1 cellular context compared by ENCODE assay signal in the genomic region with DNA sequence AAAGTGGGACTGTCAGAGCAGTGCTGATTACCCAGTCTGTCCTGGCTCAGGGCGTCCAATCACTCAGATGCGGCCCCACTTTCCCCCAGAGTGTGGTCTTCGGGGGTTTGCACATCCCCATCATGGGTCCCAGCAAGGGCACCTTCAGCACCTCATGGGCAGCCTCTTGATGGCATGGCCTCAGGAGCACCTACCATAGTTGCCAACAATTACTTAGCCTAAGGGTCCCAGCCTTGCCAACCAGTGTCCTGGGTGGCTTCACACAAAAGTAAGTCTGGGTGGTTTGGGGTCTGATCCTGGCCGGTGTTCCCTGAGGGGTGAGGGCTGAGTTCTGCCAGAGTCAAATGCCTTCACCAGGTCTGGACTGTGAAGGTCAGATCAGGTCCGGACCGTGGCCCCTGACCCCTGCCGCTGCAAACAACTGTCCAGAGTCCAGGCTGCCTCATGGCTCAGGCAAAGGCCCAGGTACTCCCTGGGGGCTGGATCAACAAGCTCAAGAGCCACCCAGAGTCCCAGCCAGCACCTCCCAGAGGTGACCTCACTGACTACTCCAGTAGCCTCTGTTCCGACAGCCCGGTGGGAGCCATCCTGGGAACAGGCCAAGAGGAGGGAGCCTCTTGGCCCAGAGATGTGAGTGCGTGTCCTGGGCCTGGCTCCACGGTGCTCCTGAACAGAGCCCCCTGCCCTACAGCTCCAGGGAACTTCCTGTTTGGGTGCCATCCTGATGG.
TF ChIP-seq lines count a peak whose summit lies in the region.

No MANE protein-coding gene starts in this region.

TF ChIP-seq in HepG2, 621 proteins besides CTCF, POLR2A, EP300 and RAD21 (continued from another document and continues in another):
- TF ChIP-seq TIGD3 (CRISPR knock-in tag; IDR thresholded peaks at IDR 0.05; ENCODE audit: borderline replicate concordance): no peak
- no peak for TF ChIP-seq ZNF589 (CRISPR knock-in tag; conservative IDR thresholded peaks at IDR 0.05)
- no peak for TF ChIP-seq RARG (CRISPR knock-in tag; IDR thresholded peaks at IDR 0.05; ENCODE audit: low read depth)
- TF ChIP-seq ELF4 (CRISPR knock-in tag; IDR thresholded peaks at IDR 0.05; ENCODE audit: borderline replicate concordance): no peak
- TF ChIP-seq TGIF2 (CRISPR knock-in tag; IDR thresholded peaks at IDR 0.05): no peak
- TF ChIP-seq ZNF615 (CRISPR knock-in tag; IDR thresholded peaks at IDR 0.05; ENCODE audit: borderline replicate concordance): no peak
- TF ChIP-seq, protein P1, sequence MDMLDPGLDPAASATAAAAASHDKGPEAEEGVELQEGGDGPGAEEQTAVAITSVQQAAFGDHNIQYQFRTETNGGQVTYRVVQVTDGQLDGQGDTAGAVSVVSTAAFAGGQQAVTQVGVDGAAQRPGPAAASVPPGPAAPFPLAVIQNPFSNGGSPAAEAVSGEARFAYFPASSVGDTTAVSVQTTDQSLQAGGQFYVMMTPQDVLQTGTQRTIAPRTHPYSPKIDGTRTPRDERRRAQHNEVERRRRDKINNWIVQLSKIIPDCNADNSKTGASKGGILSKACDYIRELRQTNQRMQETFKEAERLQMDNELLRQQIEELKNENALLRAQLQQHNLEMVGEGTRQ (IDR thresholded peaks at IDR 0.05; ENCODE audit: low read depth, low read length): no peak
- TF ChIP-seq, protein P1 (CRISPR knock-in tag; IDR thresholded peaks at IDR 0.05; ENCODE audit: borderline replicate concordance): no peak
- TF ChIP-seq YEATS2 (CRISPR knock-in tag; IDR thresholded peaks at IDR 0.05; ENCODE audit: borderline replicate concordance): no peak
- TF ChIP-seq ZNF232 (CRISPR knock-in tag; IDR thresholded peaks at IDR 0.05; ENCODE audit: borderline replicate concordance): peak; percentile 78
- TF ChIP-seq RBM39 (IDR thresholded peaks at IDR 0.05; ENCODE audit: low read depth, low read length, poor library complexity, severe bottlenecking): no peak
- TF ChIP-seq FOXA3 (CRISPR knock-in tag; IDR thresholded peaks at IDR 0.05): peak; percentile 76
- TF ChIP-seq ESRRA (CRISPR knock-in tag; IDR thresholded peaks at IDR 0.05; ENCODE audit: low read depth): peak; percentile 100
- no peak for TF ChIP-seq ZNF160 (CRISPR knock-in tag; IDR thresholded peaks at IDR 0.05)
- no peak for TF ChIP-seq YY1 (IDR thresholded peaks at IDR 0.05; ENCODE audit: insufficient read depth, insufficient replicate concordance, low read depth, low read length)
- TF ChIP-seq TBP (CRISPR knock-in tag; IDR thresholded peaks at IDR 0.05): no peak
- TF ChIP-seq, protein P2, sequence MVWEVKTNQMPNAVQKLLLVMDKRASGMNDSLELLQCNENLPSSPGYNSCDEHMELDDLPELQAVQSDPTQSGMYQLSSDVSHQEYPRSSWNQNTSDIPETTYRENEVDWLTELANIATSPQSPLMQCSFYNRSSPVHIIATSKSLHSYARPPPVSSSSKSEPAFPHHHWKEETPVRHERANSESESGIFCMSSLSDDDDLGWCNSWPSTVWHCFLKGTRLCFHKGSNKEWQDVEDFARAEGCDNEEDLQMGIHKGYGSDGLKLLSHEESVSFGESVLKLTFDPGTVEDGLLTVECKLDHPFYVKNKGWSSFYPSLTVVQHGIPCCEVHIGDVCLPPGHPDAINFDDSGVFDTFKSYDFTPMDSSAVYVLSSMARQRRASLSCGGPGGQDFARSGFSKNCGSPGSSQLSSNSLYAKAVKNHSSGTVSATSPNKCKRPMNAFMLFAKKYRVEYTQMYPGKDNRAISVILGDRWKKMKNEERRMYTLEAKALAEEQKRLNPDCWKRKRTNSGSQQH (CRISPR knock-in tag; IDR thresholded peaks at IDR 0.05; ENCODE audit: low read depth): no peak; the same call in 1 of the 2 replicates
- no peak for TF ChIP-seq ATF4 (CRISPR knock-in tag; IDR thresholded peaks at IDR 0.05)
- TF ChIP-seq RCOR2 (CRISPR knock-in tag; IDR thresholded peaks at IDR 0.05): 0 out of 2 replicates have a peak, but pooled peaks have one; percentile 28
- no peak for TF ChIP-seq ZNF562 (CRISPR knock-in tag; IDR thresholded peaks at IDR 0.05; ENCODE audit: borderline replicate concordance)
- TF ChIP-seq ZNF660 (CRISPR knock-in tag; IDR thresholded peaks at IDR 0.05; ENCODE audit: borderline replicate concordance, low read depth): no peak
- peak; percentile 68; the same call in 1 of the 2 replicates for TF ChIP-seq PITX1 (CRISPR knock-in tag; IDR thresholded peaks at IDR 0.05)
- no peak for TF ChIP-seq ONECUT2 (CRISPR knock-in tag; IDR thresholded peaks at IDR 0.05)
- TF ChIP-seq ZNF547 (CRISPR knock-in tag; IDR thresholded peaks at IDR 0.05): peak; percentile 23; the same call in 1 of the 2 replicates
- TF ChIP-seq ISX (CRISPR knock-in tag; conservative IDR thresholded peaks at IDR 0.05): no peak
- no peak for TF ChIP-seq ZNF230 (CRISPR knock-in tag; IDR thresholded peaks at IDR 0.05)
- no peak for TF ChIP-seq MATR3 (CRISPR knock-in tag; IDR thresholded peaks at IDR 0.05)
- no peak for TF ChIP-seq MIXL1 (CRISPR knock-in tag; IDR thresholded peaks at IDR 0.05)
- no peak for TF ChIP-seq CENPX (CRISPR knock-in tag; IDR thresholded peaks at IDR 0.05)
- TF ChIP-seq ZNF530 (CRISPR knock-in tag; IDR thresholded peaks at IDR 0.05; ENCODE audit: low read depth): no peak
- TF ChIP-seq, protein P3, sequence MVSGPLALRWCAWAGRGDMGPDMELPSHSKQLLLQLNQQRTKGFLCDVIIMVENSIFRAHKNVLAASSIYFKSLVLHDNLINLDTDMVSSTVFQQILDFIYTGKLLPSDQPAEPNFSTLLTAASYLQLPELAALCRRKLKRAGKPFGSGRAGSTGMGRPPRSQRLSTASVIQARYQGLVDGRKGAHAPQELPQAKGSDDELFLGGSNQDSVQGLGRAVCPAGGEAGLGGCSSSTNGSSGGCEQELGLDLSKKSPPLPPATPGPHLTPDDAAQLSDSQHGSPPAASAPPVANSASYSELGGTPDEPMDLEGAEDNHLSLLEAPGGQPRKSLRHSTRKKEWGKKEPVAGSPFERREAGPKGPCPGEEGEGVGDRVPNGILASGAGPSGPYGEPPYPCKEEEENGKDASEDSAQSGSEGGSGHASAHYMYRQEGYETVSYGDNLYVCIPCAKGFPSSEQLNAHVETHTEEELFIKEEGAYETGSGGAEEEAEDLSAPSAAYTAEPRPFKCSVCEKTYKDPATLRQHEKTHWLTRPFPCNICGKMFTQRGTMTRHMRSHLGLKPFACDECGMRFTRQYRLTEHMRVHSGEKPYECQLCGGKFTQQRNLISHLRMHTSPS (CRISPR knock-in tag; IDR thresholded peaks at IDR 0.05; ENCODE audit: low read depth): peak; percentile 58; the same call in 1 of the 2 replicates
- TF ChIP-seq ZNF276 (CRISPR knock-in tag; IDR thresholded peaks at IDR 0.05; ENCODE audit: low read depth): no peak; the same call in 1 of the 2 replicates
- TF ChIP-seq ZSCAN31 (CRISPR knock-in tag; IDR thresholded peaks at IDR 0.05; ENCODE audit: low read depth): no peak; the same call in 1 of the 2 replicates
- TF ChIP-seq ZC3H4 (CRISPR knock-in tag; IDR thresholded peaks at IDR 0.05; ENCODE audit: borderline replicate concordance): no peak
- TF ChIP-seq, protein P4, sequence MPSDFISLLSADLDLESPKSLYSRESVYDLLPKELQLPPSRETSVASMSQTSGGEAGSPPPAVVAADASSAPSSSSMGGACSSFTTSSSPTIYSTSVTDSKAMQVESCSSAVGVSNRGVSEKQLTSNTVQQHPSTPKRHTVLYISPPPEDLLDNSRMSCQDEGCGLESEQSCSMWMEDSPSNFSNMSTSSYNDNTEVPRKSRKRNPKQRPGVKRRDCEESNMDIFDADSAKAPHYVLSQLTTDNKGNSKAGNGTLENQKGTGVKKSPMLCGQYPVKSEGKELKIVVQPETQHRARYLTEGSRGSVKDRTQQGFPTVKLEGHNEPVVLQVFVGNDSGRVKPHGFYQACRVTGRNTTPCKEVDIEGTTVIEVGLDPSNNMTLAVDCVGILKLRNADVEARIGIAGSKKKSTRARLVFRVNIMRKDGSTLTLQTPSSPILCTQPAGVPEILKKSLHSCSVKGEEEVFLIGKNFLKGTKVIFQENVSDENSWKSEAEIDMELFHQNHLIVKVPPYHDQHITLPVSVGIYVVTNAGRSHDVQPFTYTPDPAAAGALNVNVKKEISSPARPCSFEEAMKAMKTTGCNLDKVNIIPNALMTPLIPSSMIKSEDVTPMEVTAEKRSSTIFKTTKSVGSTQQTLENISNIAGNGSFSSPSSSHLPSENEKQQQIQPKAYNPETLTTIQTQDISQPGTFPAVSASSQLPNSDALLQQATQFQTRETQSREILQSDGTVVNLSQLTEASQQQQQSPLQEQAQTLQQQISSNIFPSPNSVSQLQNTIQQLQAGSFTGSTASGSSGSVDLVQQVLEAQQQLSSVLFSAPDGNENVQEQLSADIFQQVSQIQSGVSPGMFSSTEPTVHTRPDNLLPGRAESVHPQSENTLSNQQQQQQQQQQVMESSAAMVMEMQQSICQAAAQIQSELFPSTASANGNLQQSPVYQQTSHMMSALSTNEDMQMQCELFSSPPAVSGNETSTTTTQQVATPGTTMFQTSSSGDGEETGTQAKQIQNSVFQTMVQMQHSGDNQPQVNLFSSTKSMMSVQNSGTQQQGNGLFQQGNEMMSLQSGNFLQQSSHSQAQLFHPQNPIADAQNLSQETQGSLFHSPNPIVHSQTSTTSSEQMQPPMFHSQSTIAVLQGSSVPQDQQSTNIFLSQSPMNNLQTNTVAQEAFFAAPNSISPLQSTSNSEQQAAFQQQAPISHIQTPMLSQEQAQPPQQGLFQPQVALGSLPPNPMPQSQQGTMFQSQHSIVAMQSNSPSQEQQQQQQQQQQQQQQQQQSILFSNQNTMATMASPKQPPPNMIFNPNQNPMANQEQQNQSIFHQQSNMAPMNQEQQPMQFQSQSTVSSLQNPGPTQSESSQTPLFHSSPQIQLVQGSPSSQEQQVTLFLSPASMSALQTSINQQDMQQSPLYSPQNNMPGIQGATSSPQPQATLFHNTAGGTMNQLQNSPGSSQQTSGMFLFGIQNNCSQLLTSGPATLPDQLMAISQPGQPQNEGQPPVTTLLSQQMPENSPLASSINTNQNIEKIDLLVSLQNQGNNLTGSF (CRISPR knock-in tag; IDR thresholded peaks at IDR 0.05): no peak
- TF ChIP-seq, protein P5, sequence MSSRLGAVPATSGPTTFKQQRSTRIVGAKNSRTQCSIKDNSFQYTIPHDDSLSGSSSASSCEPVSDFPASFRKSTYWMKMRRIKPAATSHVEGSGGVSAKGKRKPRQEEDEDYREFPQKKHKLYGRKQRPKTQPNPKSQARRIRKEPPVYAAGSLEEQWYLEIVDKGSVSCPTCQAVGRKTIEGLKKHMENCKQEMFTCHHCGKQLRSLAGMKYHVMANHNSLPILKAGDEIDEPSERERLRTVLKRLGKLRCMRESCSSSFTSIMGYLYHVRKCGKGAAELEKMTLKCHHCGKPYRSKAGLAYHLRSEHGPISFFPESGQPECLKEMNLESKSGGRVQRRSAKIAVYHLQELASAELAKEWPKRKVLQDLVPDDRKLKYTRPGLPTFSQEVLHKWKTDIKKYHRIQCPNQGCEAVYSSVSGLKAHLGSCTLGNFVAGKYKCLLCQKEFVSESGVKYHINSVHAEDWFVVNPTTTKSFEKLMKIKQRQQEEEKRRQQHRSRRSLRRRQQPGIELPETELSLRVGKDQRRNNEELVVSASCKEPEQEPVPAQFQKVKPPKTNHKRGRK (CRISPR knock-in tag; IDR thresholded peaks at IDR 0.05): no peak
- TF ChIP-seq FOXK2 (IDR thresholded peaks at IDR 0.05): no peak
- no peak for TF ChIP-seq ZNF337 (CRISPR knock-in tag; IDR thresholded peaks at IDR 0.05; ENCODE audit: borderline replicate concordance, low read depth)
- TF ChIP-seq E2F2 (CRISPR knock-in tag; IDR thresholded peaks at IDR 0.05; ENCODE audit: borderline replicate concordance): no peak
